Comparison of ENCODE assay signal across 8 cellular contexts in the genomic region with DNA sequence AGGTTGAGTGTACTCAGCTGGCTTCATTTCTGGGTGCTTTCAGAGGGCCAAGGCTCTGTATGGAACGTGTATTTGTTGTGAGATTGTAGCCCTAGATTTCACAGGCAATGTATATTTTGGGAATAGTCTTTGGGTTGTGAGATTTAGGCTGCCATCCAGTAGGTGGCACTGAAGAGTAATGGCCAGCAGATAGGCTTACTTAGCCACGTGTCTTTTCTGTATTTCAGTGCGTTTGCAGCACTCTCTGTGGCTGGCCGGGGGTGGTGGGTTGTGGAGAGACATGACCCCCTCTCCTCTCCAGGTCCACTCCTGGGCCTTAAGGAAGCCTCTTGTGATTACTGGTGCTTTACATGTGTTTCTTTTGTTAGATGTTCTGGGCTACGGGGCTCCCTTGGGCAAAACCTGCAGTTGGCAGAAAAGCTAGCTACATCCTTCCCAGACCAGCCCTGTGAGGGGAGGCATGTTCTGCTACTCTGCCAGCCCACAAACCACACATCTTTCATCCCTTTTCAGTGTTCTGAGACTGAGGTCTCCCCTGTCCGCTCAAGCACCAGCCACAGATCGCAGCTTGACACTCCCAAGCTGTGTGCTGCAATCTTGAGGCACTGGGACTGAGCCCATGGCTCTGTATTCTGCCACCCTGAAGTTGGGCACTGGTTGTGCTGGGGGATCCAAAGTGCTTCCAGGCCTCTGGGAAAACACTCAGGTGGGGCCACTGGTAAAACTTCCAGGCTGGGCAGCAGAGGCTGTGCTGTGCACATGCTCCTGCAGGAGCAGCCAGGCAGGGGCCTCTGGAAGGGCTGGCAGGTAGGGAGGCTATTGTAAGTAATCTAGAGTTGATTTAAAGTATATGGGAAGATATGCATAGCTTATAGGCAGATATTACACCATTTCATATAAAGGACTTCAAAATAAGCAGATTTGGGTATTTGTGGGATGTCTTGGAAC.
DNase-seq lines count a peak whose midpoint lies in the region; ATAC-seq and TF ChIP-seq lines count a peak whose summit lies in the region.

No MANE protein-coding gene starts in this region.

- no peaks in the 10 kb centered on the region for H3K9me3 Mint-ChIP-seq in activated CD8-positive, alpha-beta memory T cell treated with anti-CD3 and anti-CD28 coated beads, Interleukin-2, amount 10 ng/mL, durations not matched to agents 7 days and 5 days (ENCODE audit: low read depth)

- in situ Hi-C loops in astrocyte of the cerebellum (cut with HindIII; ENCODE audit: low sequenced_read_pairs) = no loop called here

- DNase-seq in DMS114 treated with DMSO at 0.1 percent for 48 hours (lab: John Stamatoyannopoulos, UW; ENCODE audit: unreplicated experiment) (peak; percentile 15), NCI-H2081 treated with DMSO at 0.1 percent for 48 hours (lab: John Stamatoyannopoulos, UW) (peak; percentile 10), astrocyte of the cerebellum (ENCODE audit: low read depth) (peak; percentile 3), left lobe of liver (ENCODE audit: low spot score) (no peak), HuH-7.5 (ENCODE audit: low spot score) (no peak)
- no peak for DNase-seq in activated CD8-positive, alpha-beta memory T cell treated with anti-CD3 and anti-CD28 coated beads, Interleukin-2, amount 10 ng/mL, durations not matched to agents 7 days and 5 days

- H3K36me3 Mint-ChIP-seq in activated CD8-positive, alpha-beta memory T cell treated with anti-CD3 and anti-CD28 coated beads, Interleukin-2, amount 10 ng/mL, durations not matched to agents 7 days and 5 days = no peaks in the 10 kb centered on the region

- no peak overlapping the region for H3K4me3 Mint-ChIP-seq in activated CD8-positive, alpha-beta memory T cell treated with anti-CD3 and anti-CD28 coated beads, Interleukin-2, amount 10 ng/mL, durations not matched to agents 7 days and 5 days

- H3K27ac Mint-ChIP-seq in activated CD8-positive, alpha-beta memory T cell treated with anti-CD3 and anti-CD28 coated beads, Interleukin-2, amount 10 ng/mL, durations not matched to agents 7 days and 5 days = no peak overlapping the region

- ATAC-seq in GM18873 (IDR thresholded peaks at IDR 0.05; ENCODE audit: low FRiP score, unreplicated experiment) (peak; percentile 92), HG02973 (IDR thresholded peaks at IDR 0.05; ENCODE audit: unreplicated experiment) (peak; percentile 97), left lobe of liver (peak; percentile 96)
- no peak for ATAC-seq in activated CD8-positive, alpha-beta memory T cell treated with anti-CD3 and anti-CD28 coated beads, Interleukin-2, amount 10 ng/mL, durations not matched to agents 7 days and 5 days

- peak; percentile 64 for TF ChIP-seq CTCF in astrocyte of the cerebellum (IDR thresholded peaks at IDR 0.05; ENCODE audit: low read depth, low read length, missing control alignments)

- H3K4me1 Mint-ChIP-seq in activated CD8-positive, alpha-beta memory T cell treated with anti-CD3 and anti-CD28 coated beads, Interleukin-2, amount 10 ng/mL, durations not matched to agents 7 days and 5 days = no peaks in the 10 kb centered on the region

- no peaks in the 10 kb centered on the region for H3K27me3 Mint-ChIP-seq in activated CD8-positive, alpha-beta memory T cell treated with anti-CD3 and anti-CD28 coated beads, Interleukin-2, amount 10 ng/mL, durations not matched to agents 7 days and 5 days

- CTCF ChIA-PET in activated CD8-positive, alpha-beta memory T cell treated with anti-CD3 and anti-CD28 coated beads, Interleukin-2, amount 10 ng/mL, durations not matched to agents 7 days and 5 days (lab: Charles Lee) = no interaction called here

- H3K4me3 ChIP-seq in astrocyte of the cerebellum (ENCODE audit: low read depth, low read length) = no peak overlapping the region

Comparison
In these comparisons a context has a peak if more than half of its experiments do, and no peak if none do; other contexts are left out.
1. DNase-seq: peak in DMS114 treated with DMSO at 0.1 percent for 48 hours (single experiment), NCI-H2081 treated with DMSO at 0.1 percent for 48 hours (single experiment) and astrocyte of the cerebellum (single experiment); none in left lobe of liver (single experiment), HuH-7.5 (single experiment) and activated CD8-positive, alpha-beta memory T cell treated with anti-CD3 and anti-CD28 coated beads, Interleukin-2, amount 10 ng/mL, durations not matched to agents 7 days and 5 days (single experiment).